8 cellular contexts compared by ENCODE assay signal in genomic region chr2:10120158-10120937, GRCh38. TPM values are rescaled to one million over a fixed set of nuclear protein-coding genes. Genes with fewer than 3 reads are reported as not detected.
DNase-seq lines count a peak whose midpoint lies in the region; ATAC-seq and TF ChIP-seq lines count a peak whose summit lies in the region.

No MANE protein-coding gene starts in this region.

- DNase-seq in NCI-H510A (lab: John Stamatoyannopoulos, UW), result peak; percentile 97
- DNase-seq in activated CD4-positive, CD25-positive, alpha-beta regulatory T cell treated with anti-CD3 and anti-CD28 coated beads, Interleukin-2, amount 50 U/mL, for 72 hours, result peak; percentile 90
- DNase-seq in chondrocyte (ENCODE audit: low spot score), result peak; percentile 95
- DNase-seq in left colon, result peak; percentile 97 to 99
- DNase-seq in stimulated activated CD4-positive, alpha-beta T cell treated with anti-CD3 and anti-CD28 coated beads, Interleukin-1b, Interleukin-23, amount 100 ng/mL, for 48 hours, result peak; percentile 95

- no peaks in the 10 kb centered on the region for H3K9me3 ChIP-seq in BLaER1

- H3K4me1 Mint-ChIP-seq in chondrocyte (ENCODE audit: low read depth), result peaks cover 37% of the 10 kb centered on the region

- ATAC-seq in GM19324 (IDR thresholded peaks at IDR 0.05; ENCODE audit: low FRiP score, unreplicated experiment) (peak; percentile 56), HG03442 (IDR thresholded peaks at IDR 0.05; ENCODE audit: unreplicated experiment) (peak; percentile 59), left colon (peak; percentile 83)

- H3K27me3 ChIP-seq in BLaER1, result no peaks in the 10 kb centered on the region

- peak overlapping the region; percentile 92 for H3K9ac ChIP-seq in BLaER1

- H3K4me1 ChIP-seq in BLaER1, result peaks cover 72% of the 10 kb centered on the region

- peak overlapping the region; percentile 97 for H3K4me3 Mint-ChIP-seq in chondrocyte (ENCODE audit: unreplicated experiment)

- no peaks in the 10 kb centered on the region for H3K36me3 Mint-ChIP-seq in chondrocyte (ENCODE audit: low read depth)

- H3K27ac Mint-ChIP-seq in chondrocyte (ENCODE audit: unreplicated experiment), result peak overlapping the region; percentile 95

- H3K27me3 Mint-ChIP-seq in chondrocyte (ENCODE audit: low read depth), result no peaks in the 10 kb centered on the region

- peak overlapping the region; percentile 96 for H3K4me2 ChIP-seq in BLaER1

- TF ChIP-seq CTCF in chondrocyte (IDR thresholded peaks at IDR 0.05), result peak; percentile 25

- peak overlapping the region; percentile 95 for H3K27ac ChIP-seq in BLaER1

- no peaks in the 10 kb centered on the region for H3K9me3 Mint-ChIP-seq in chondrocyte (ENCODE audit: low read depth)

- H3K36me3 ChIP-seq in BLaER1, result peaks cover 7% of the 10 kb centered on the region; the same call in 1 of the 2 replicates

- H4K20me1 ChIP-seq in BLaER1, result peaks cover 24% of the 10 kb centered on the region

- peak overlapping the region; percentile 83 for H3K4me3 ChIP-seq in BLaER1

- intact Hi-C loops in left colon (cut with DNase I, micrococcal nuclease), result no loop called here

RNA-seq across cellular contexts. Expression of gene RRM2, which starts 2.2 kb away (rescaled TPM):
- total RNA-seq in chondrocyte, result 25.7 to 48.3 TPM (median 26.0 TPM) in 3 replicates
- total RNA-seq in left colon, result 10 to 100 TPM; 15.8 to 40.0 TPM

RNA-seq across cellular contexts. Expression of gene CYS1, which starts 40.1 kb away (rescaled TPM):
- total RNA-seq in chondrocyte, result 4.9 to 7.0 TPM (median 5.4 TPM) in 3 replicates
- total RNA-seq in left colon, result 1 to 10 TPM in 1 of 2 donors, under 1 TPM in 1; 0.37 to 1.6 TPM

Comparison
In these comparisons a context has a peak if more than half of its experiments do, and no peak if none do; other contexts are left out.
1. Peak in every context shown above with its lines: DNase-seq, ATAC-seq, H3K4me3 ChIP-seq and H3K27ac ChIP-seq.